Comparison of ENCODE assay signal across 8 cellular contexts in genomic region chr3:25783661-25784512, GRCh38. TPM values are rescaled to one million over a fixed set of nuclear protein-coding genes. Genes with fewer than 3 reads are reported as not detected.
DNase-seq lines count a peak whose midpoint lies in the region; ATAC-seq and TF ChIP-seq lines count a peak whose summit lies in the region.

No MANE protein-coding gene starts in this region.

- H3K9me3 Mint-ChIP-seq in brain = no peaks in the 10 kb centered on the region
- H3K9me3 Mint-ChIP-seq in stimulated activated effector memory CD8-positive, alpha-beta T cell treated with anti-CD3 and anti-CD28 coated beads, Interleukin-12 subunit alpha, Interleukin-12 subunit beta, amount 100 ng/mL, for 72 hours = no peaks in the 10 kb centered on the region

- peak overlapping the region; percentile 53 to 90 (median 79) for H3K27ac Mint-ChIP-seq in brain
- peak overlapping the region; percentile 54 for H3K27ac Mint-ChIP-seq in stimulated activated effector memory CD8-positive, alpha-beta T cell treated with anti-CD3 and anti-CD28 coated beads, Interleukin-12 subunit alpha, Interleukin-12 subunit beta, amount 100 ng/mL, for 72 hours

- peak; percentile 34 for DNase-seq in CMK (ENCODE audit: low read depth)
- DNase-seq in NOMO-1 treated with dmso at 0.1 percent for 144 hours (lab: John Stamatoyannopoulos, UW; ENCODE audit: unreplicated experiment) = peak; percentile 44
- DNase-seq in inferior parietal cortex (ENCODE audit: extremely low spot score) = peak; percentile 45
- peak in 1 of 2 donors; percentile 81 for DNase-seq in stimulated activated effector memory CD8-positive, alpha-beta T cell treated with anti-CD3 and anti-CD28 coated beads, Interleukin-12 subunit alpha, Interleukin-12 subunit beta, amount 100 ng/mL, for 72 hours (ENCODE audit: low spot score in 2 of 2)
- no peak for DNase-seq in HK-2 (ENCODE audit: unreplicated experiment)

- no peaks in the 10 kb centered on the region for H3K27me3 Mint-ChIP-seq in brain

- peaks cover 6% of the 10 kb centered on the region for H3K36me3 Mint-ChIP-seq in brain
- peaks cover 56% of the 10 kb centered on the region for H3K36me3 Mint-ChIP-seq in stimulated activated effector memory CD8-positive, alpha-beta T cell treated with anti-CD3 and anti-CD28 coated beads, Interleukin-12 subunit alpha, Interleukin-12 subunit beta, amount 100 ng/mL, for 72 hours

- peaks cover 63% of the 10 kb centered on the region for H3K4me1 Mint-ChIP-seq in brain
- H3K4me1 Mint-ChIP-seq in stimulated activated effector memory CD8-positive, alpha-beta T cell treated with anti-CD3 and anti-CD28 coated beads, Interleukin-12 subunit alpha, Interleukin-12 subunit beta, amount 100 ng/mL, for 72 hours = peaks cover 61% of the 10 kb centered on the region

- peak in 1 of 2 experiments; percentile 20 for TF ChIP-seq CTCF in brain (conservative IDR thresholded peaks at IDR 0.05)

- ATAC-seq in GM19023 (IDR thresholded peaks at IDR 0.05; ENCODE audit: unreplicated experiment) (peak; percentile 38), HG03139 (IDR thresholded peaks at IDR 0.05; ENCODE audit: unreplicated experiment) (peak; percentile 17)
- peak; percentile 48 for ATAC-seq in stimulated activated effector memory CD8-positive, alpha-beta T cell treated with anti-CD3 and anti-CD28 coated beads, Interleukin-12 subunit alpha, Interleukin-12 subunit beta, amount 100 ng/mL, for 72 hours

- H3K4me3 Mint-ChIP-seq in brain = peak overlapping the region; percentile 83 to 89 (median 86)
- H3K4me3 Mint-ChIP-seq in stimulated activated effector memory CD8-positive, alpha-beta T cell treated with anti-CD3 and anti-CD28 coated beads, Interleukin-12 subunit alpha, Interleukin-12 subunit beta, amount 100 ng/mL, for 72 hours = peak overlapping the region; percentile 76

RNA-seq across cellular contexts. Expression of gene NGLY1, which starts 0.6 kb away (rescaled TPM):
- polyA plus RNA-seq in brain (ENCODE audit: insufficient read depth, low read depth, low replicate concordance) = 7.8 TPM

RNA-seq across cellular contexts. Expression of gene OXSM, which starts 6.0 kb away (rescaled TPM):
- polyA plus RNA-seq in brain (ENCODE audit: insufficient read depth, low read depth, low replicate concordance) = 3.7 TPM
